ENCODE assay signal across 21 cellular contexts in the genomic region with DNA sequence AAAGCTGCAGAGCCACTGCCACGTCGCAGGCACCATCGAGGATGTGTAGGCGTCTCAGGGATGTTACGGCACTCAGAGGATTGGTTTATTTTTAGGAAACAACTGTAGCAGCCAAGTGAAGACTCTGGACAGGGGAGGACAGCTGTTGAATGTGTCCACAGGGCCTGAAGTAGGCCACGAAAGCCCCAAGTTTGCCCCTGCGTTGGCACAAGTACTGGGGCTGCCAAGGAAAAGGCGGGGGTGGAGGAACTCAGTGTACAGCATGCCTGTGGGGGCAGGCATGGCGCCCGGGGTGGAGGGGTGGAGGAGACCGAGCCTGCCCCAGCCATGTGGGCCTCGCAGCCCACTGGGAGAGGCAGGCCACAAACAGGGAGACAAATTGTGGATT.
DNase-seq lines count a peak whose midpoint lies in the region; ATAC-seq and TF ChIP-seq lines count a peak whose summit lies in the region.
"Had no signal": no experiment of that assay in that cellular context is flagged by ENCODE, and none has a peak within 500 bp of the region (broad histone marks: within the 10 kb centered on the region; RNA-seq: fewer than 3 reads in every experiment).

No MANE protein-coding gene starts in this region.

- intact Hi-C loops in cardiac septum (cut with DNase I) (no loop called here), psoas muscle (cut with DNase I) (no loop called here), spleen (cut with DNase I; ENCODE audit: low total_unique reads) (no loop called here)

- no peaks in the 10 kb centered on the region for H3K27me3 Mint-ChIP-seq in type B pancreatic cell
- H3K27me3 Mint-ChIP-seq: dendritic cell treated with granulocyte-macrophage colony-stimulating factor and Interleukin-4, amounts not matched to agents 40 ng/mL and 50 ng/mL, for 4 days; IgD-negative memory B cell; naive B cell; progenitor cell of endocrine pancreas had no signal

- H3K4me1 Mint-ChIP-seq in type B pancreatic cell (ENCODE audit: unreplicated experiment) = peaks cover 7% of the 10 kb centered on the region

- H3K36me3 ChIP-seq in psoas muscle (ENCODE audit: insufficient read depth in 1 of 2, low read depth in 1 of 2) (no peaks in the 10 kb centered on the region), spleen (peaks cover 0 to 26% (median 0%) of the 10 kb centered on the region in 6 donors)

- TF ChIP-seq CTCF in coronary artery (IDR thresholded peaks at IDR 0.05) (no peak), psoas muscle (IDR thresholded peaks at IDR 0.05) (no peak), type B pancreatic cell (conservative IDR thresholded peaks at IDR 0.05) (no peak), spleen (IDR thresholded peaks at IDR 0.05 in 8 of 11, conservative IDR thresholded peaks at IDR 0.05 in 3 of 11) (no peak)

- H3K27me3 ChIP-seq in psoas muscle (ENCODE audit: insufficient read depth in 3 of 3, low read length in 2 of 3) (no peaks in the 10 kb centered on the region), spleen (replicated peaks in 1 of 7) (no peaks in the 10 kb centered on the region)
- H3K27me3 ChIP-seq: body of pancreas had no signal

- ATAC-seq in psoas muscle (peak; percentile 87 to 93 (median 92)), HG02970 (IDR thresholded peaks at IDR 0.05; ENCODE audit: low FRiP score, unreplicated experiment) (no peak)
- ATAC-seq: body of pancreas, HCT116, Panc1 had no signal

- no peaks in the 10 kb centered on the region for H3K9me3 Mint-ChIP-seq in type B pancreatic cell

- H3K9me3 ChIP-seq in psoas muscle = no peaks in the 10 kb centered on the region
- peaks cover 0 to 4% (median 0%) of the 10 kb centered on the region in 8 donors for H3K9me3 ChIP-seq in spleen
- H3K9me3 ChIP-seq: body of pancreas, lower lobe of right lung, SK-N-SH had no signal

- H3K4me3 ChIP-seq in coronary artery = no peak overlapping the region
- H3K4me3 ChIP-seq in psoas muscle = no peak overlapping the region
- H3K4me3 ChIP-seq in spleen = no peak overlapping the region
- H3K4me3 ChIP-seq: body of pancreas, lower lobe of right lung had no signal

- no peaks in the 10 kb centered on the region for H3K36me3 Mint-ChIP-seq in type B pancreatic cell
- H3K36me3 Mint-ChIP-seq: IgD-negative memory B cell had no signal

- 15 to 24% (median 21%) methylated on average over 12 of the region's 12 CpGs for WGBS in psoas muscle, 3 donors
- 74 to 86% (median 76%) methylated on average over 12 of the region's 12 CpGs for WGBS in spleen, 5 donors

- no peak overlapping the region for H3K4me3 Mint-ChIP-seq in type B pancreatic cell
- H3K4me3 Mint-ChIP-seq: dendritic cell treated with granulocyte-macrophage colony-stimulating factor and Interleukin-4, amounts not matched to agents 40 ng/mL and 50 ng/mL, for 4 days; IgD-negative memory B cell had no signal

- H3K27ac ChIP-seq in coronary artery (peak overlapping the region; percentile 19 to 52), psoas muscle (peak overlapping the region; percentile 84), spleen (peak overlapping the region in 2 of 8 donors; percentile 36)
- H3K27ac ChIP-seq: body of pancreas, HL-60, lower lobe of right lung had no signal

- no peak overlapping the region for H3K27ac Mint-ChIP-seq in type B pancreatic cell
- H3K27ac Mint-ChIP-seq: dendritic cell treated with granulocyte-macrophage colony-stimulating factor and Interleukin-4, amounts not matched to agents 40 ng/mL and 50 ng/mL, for 4 days; IgD-negative memory B cell; naive B cell; progenitor cell of endocrine pancreas had no signal

- peaks cover 64% of the 10 kb centered on the region for H3K4me1 ChIP-seq in psoas muscle
- peaks cover 0 to 23% (median 2%) of the 10 kb centered on the region in 6 donors for H3K4me1 ChIP-seq in spleen
- H3K4me1 ChIP-seq: body of pancreas had no signal

- no peak for TF ChIP-seq POLR2A in spleen (IDR thresholded peaks at IDR 0.05)

- peak; percentile 74 for DNase-seq in coronary artery (ENCODE audit: low spot score)
- DNase-seq in cardiac septum (ENCODE audit: low spot score) = peak; percentile 76
- DNase-seq in psoas muscle = peak; percentile 82 to 90
- peak; percentile 59 for DNase-seq in type B pancreatic cell (ENCODE audit: extremely low spot score, unreplicated experiment)
- DNase-seq in NCI-H446 treated with DMSO at 0.1 percent for 48 hours (lab: John Stamatoyannopoulos, UW) = no peak
- DNase-seq in spleen = no peak
- DNase-seq: activated CD4-positive, alpha-beta T cell treated with anti-CD3 and anti-CD28 coated beads for 48 hours; activated naive CD4-positive, alpha-beta T cell treated with Interleukin-2 at 50 U/mL for 16 hours; body of pancreas; Calu3; EL; lower lobe of right lung; naive B cell; SK-N-SH had no signal

Comparison
In these comparisons a context has a peak if more than half of its experiments do, and no peak if none do; other contexts are left out.
1. DNase-seq: peak in coronary artery (single experiment), cardiac septum (single experiment), psoas muscle (2 of 2) and type B pancreatic cell (single experiment); none in NCI-H446 treated with DMSO at 0.1 percent for 48 hours (single experiment) and spleen (single experiment).